28 cellular contexts compared by ENCODE assay signal in the genomic region with DNA sequence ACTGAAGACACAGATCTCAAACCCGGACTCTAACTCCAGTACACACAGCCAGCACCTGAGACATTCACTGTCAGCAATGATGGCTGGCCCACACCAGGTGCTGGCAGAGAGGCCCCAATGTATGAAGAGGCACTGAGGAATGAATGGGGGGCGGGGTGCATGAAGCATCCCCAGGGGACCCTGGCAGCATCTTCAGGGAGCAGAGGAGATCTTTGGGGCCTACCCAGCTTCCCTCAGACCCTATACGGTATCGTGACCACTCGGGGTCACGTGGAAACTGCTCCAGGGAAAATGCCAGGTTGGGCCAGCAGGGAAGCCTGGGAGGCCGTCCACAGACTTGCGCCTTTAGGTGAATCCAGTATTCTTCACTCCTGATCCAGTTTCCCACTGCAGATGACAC.
A peak's percentile ranks its signal among the peaks of the same experiment; 100 is the strongest.
DNase-seq lines count a peak whose midpoint lies in the region; FAIRE-seq and TF ChIP-seq lines count a peak whose summit lies in the region.
"Had no signal": no experiment of that assay in that cellular context is flagged by ENCODE, and none has a peak within 500 bp of the region (broad histone marks: within the 10 kb centered on the region; RNA-seq: fewer than 3 reads in every experiment).

No MANE protein-coding gene starts in this region.

- H3K4me2 ChIP-seq in BLaER1 treated with 17β-estradiol and CSF1 and Interleukin-3, amounts not matched to agents 10 nM and 100 nM, result peak overlapping the region in 10 of 11 experiments; percentile 27 to 83 (median 72); a peak in 19 of 22 replicates

- H3K4me3 ChIP-seq in BLaER1 treated with 17β-estradiol and CSF1 and Interleukin-3, amounts not matched to agents 10 nM and 100 nM, result no peak overlapping the region
- H3K4me3 ChIP-seq in H7 (ENCODE audit: insufficient read depth, low read depth, low read length), result no peak overlapping the region
- H3K4me3 ChIP-seq in kidney (ENCODE audit: low read length in 2 of 2), result no peak overlapping the region

- no peak for FAIRE-seq in kidney (lab: Jason Lieb, UNC)
- FAIRE-seq: GM12891, GM19239, H54, HepG2 had no signal

- intact Hi-C loops in posterior vena cava (cut with DNase I) (no loop called here), kidney (cut with DNase I) (no loop called here)

- H3K27ac ChIP-seq in BLaER1 treated with 17β-estradiol and CSF1 and Interleukin-3, amounts not matched to agents 10 nM and 100 nM, result no peak overlapping the region; a peak in 1 of 22 replicates
- H3K27ac ChIP-seq in kidney (ENCODE audit: low read depth in 2 of 2, low read length in 2 of 2), result no peak overlapping the region
- H3K27ac ChIP-seq: RWPE1 had no signal

- H3K4me1 ChIP-seq in BLaER1 treated with 17β-estradiol and CSF1 and Interleukin-3, amounts not matched to agents 10 nM and 100 nM, result peaks cover 11 to 45% (median 33%) of the 10 kb centered on the region in 10 experiments
- H3K4me1 ChIP-seq in kidney (ENCODE audit: control insufficient read depth in 1 of 2, insufficient read depth in 1 of 2, low read depth in 1 of 2, low read length in 2 of 2), result no peaks in the 10 kb centered on the region

- H3K36me3 ChIP-seq in BLaER1 treated with 17β-estradiol and CSF1 and Interleukin-3, amounts not matched to agents 10 nM and 100 nM, result peaks cover 27 to 60% (median 38%) of the 10 kb centered on the region in 11 experiments
- no peaks in the 10 kb centered on the region for H3K36me3 ChIP-seq in H7 (replicated peaks; ENCODE audit: control insufficient read depth, insufficient read depth, low read length)
- peaks cover 7 to 8% of the 10 kb centered on the region in 2 donors for H3K36me3 ChIP-seq in kidney (ENCODE audit: control insufficient read depth in 1 of 2, insufficient read depth in 2 of 2, low read length in 2 of 2)
- H3K36me3 ChIP-seq: BE2C had no signal

- no peak overlapping the region for H3K9ac ChIP-seq in BLaER1 treated with 17β-estradiol and CSF1 and Interleukin-3, amounts not matched to agents 10 nM and 100 nM
- no peak overlapping the region for H3K9ac ChIP-seq in kidney (ENCODE audit: low read length in 2 of 2)

- no peaks in the 10 kb centered on the region for H3K27me3 ChIP-seq in BLaER1 treated with 17β-estradiol and CSF1 and Interleukin-3, amounts not matched to agents 10 nM and 100 nM
- no peaks in the 10 kb centered on the region for H3K27me3 ChIP-seq in H7 (ENCODE audit: control insufficient read depth, insufficient read depth, low read length)
- H3K27me3 ChIP-seq: BE2C had no signal

- peaks cover 0 to 30% (median 6%) of the 10 kb centered on the region in 11 experiments; a peak in 6 of 22 replicates for H4K20me1 ChIP-seq in BLaER1 treated with 17β-estradiol and CSF1 and Interleukin-3, amounts not matched to agents 10 nM and 100 nM

- no peak for TF ChIP-seq CTCF in kidney (IDR thresholded peaks at IDR 0.05; ENCODE audit: borderline replicate concordance, extremely low read depth, insufficient read depth)

- no peaks in the 10 kb centered on the region for H3K9me3 ChIP-seq in BLaER1 treated with 17β-estradiol and CSF1 and Interleukin-3, amounts not matched to agents 10 nM and 100 nM (replicated peaks in 1 of 11)
- no peaks in the 10 kb centered on the region for H3K9me3 ChIP-seq in kidney (ENCODE audit: control insufficient read depth in 1 of 2, low read length in 2 of 2)
- H3K9me3 ChIP-seq: BE2C had no signal

- DNase-seq in H7, result peak; percentile 38
- DNase-seq in islet precursor cell, result peak; percentile 23
- peak; percentile 54 for DNase-seq in posterior vena cava (ENCODE audit: low spot score)
- DNase-seq in central memory CD4-positive, alpha-beta T cell, result no peak
- no peak for DNase-seq in H4 (ENCODE audit: low spot score)
- DNase-seq in kidney, result no peak
- no peak for DNase-seq in stimulated activated CD4-positive, alpha-beta T cell treated with anti-CD3 and anti-CD28 coated beads, Interleukin-4, amount 100 ng/mL, for 24 hours
- DNase-seq: BE2C; CD4-positive, alpha-beta T cell; COR-L47; DMS79 treated with DMSO at 0.1 percent for 48 hours; GF-D8; Karpas-422; NCI-H1092; NCI-H1417 treated with DMSO at 0.1 percent for 48 hours; NCI-H187; NCI-H2081 treated with DMSO at 0.1 percent for 48 hours; NCI-H2171; NCI-H226; NCI-H510A; NCI-H69; SHP77 had no signal

Comparison
In these comparisons a context has a peak if more than half of its experiments do, and no peak if none do; other contexts are left out.
1. DNase-seq: peak in H7 (single experiment), islet precursor cell (single experiment) and posterior vena cava (single experiment); none in central memory CD4-positive, alpha-beta T cell (single experiment), H4 (single experiment), kidney (single experiment) and stimulated activated CD4-positive, alpha-beta T cell treated with anti-CD3 and anti-CD28 coated beads, Interleukin-4, amount 100 ng/mL, for 24 hours (single experiment).